In genomic region chr1:220475608-220476007, GRCh38 we compare ENCODE assay signal across 1 cellular context. TPM values are rescaled to one million over a fixed set of nuclear protein-coding genes. Genes with fewer than 3 reads are reported as not detected.
"Had no signal": no experiment of that assay in that cellular context is flagged by ENCODE, and none has a peak within 500 bp of the region (broad histone marks: within the 10 kb centered on the region; RNA-seq: fewer than 3 reads in every experiment).

No MANE protein-coding gene starts in this region.

RNA-seq across cellular contexts. Expression of gene MARK1, which starts 52.3 kb away (rescaled TPM):
- total RNA-seq: LHCN-M2 had no signal
